Comparison of ENCODE assay signal across 8 cellular contexts in the genomic region with DNA sequence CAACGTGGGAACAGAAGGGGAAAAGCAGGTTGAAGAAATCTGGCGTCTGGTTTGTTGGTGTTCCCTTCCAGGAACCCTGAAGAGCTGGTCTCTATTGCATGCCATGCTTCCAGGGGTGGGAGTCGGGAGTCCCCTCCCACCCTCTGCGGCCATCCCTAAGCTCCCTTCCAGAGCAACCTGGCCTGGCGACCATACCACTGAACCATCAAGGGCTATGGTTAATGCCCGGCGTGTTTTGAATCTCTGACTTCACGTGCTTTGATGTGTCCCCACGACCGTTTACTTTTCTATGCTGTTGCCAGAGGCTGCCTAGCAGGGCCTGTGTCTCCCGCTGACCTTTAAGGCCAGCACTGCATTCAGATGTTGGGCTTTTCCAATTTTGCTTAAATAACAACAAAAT. TPM values are rescaled to one million over a fixed set of nuclear protein-coding genes. Genes with fewer than 3 reads are reported as not detected.
DNase-seq lines count a peak whose midpoint lies in the region; ATAC-seq, FAIRE-seq and TF ChIP-seq lines count a peak whose summit lies in the region.

No MANE protein-coding gene starts in this region.

- H2AFZ ChIP-seq in keratinocyte (ENCODE audit: control insufficient read depth, low read length), result no peak overlapping the region

- POLR2A ChIA-PET in activated CD8-positive, alpha-beta T cell treated with anti-CD3 and anti-CD28 coated beads, Interleukin-2, amount 10 ng/mL, durations not matched to agents 7 days and 5 days (lab: Charles Lee), result interaction anchor here (0.6 to 3.5 kb wide), 12 partner anchors 12 to 189 kb away, joined by 3 to 75 read pairs (median 6); no protein-coding TSS in a partner anchor

- CTCF ChIA-PET in activated CD8-positive, alpha-beta T cell treated with anti-CD3 and anti-CD28 coated beads, Interleukin-2, amount 10 ng/mL, durations not matched to agents 7 days and 5 days (lab: Charles Lee), result interaction anchor here (0.8 to 3.8 kb wide), 13 partner anchors 12 to 324 kb away, joined by 3 to 30 read pairs (median 5); no protein-coding TSS in a partner anchor

- peak overlapping the region; percentile 72 for H3K4me2 ChIP-seq in keratinocyte (ENCODE audit: control insufficient read depth, extremely low read depth, insufficient read depth, low read depth, low read length)

- H3K36me3 ChIP-seq in keratinocyte (ENCODE audit: control insufficient read depth in 2 of 2, extremely low read depth in 1 of 2, insufficient read depth in 2 of 2, low read length in 2 of 2), result peaks cover 0 to 4% of the 10 kb centered on the region in 2 experiments

- DNase-seq in NCI-H82 (lab: John Stamatoyannopoulos, UW), result peak; percentile 9
- no peak for DNase-seq in NCI-H82 treated with DMSO at 0.1 percent for 48 hours (lab: John Stamatoyannopoulos, UW; ENCODE audit: unreplicated experiment)
- DNase-seq in activated CD8-positive, alpha-beta T cell treated with anti-CD3 and anti-CD28 coated beads, Interleukin-2, amount 10 ng/mL, durations not matched to agents 7 days and 5 days, result no peak
- no peak for DNase-seq in keratinocyte (ENCODE audit: low read depth, low spot score)
- no peak for DNase-seq in stimulated activated naive B cell treated with anti-CD40 and anti-IgM and Interleukin-4, amounts not matched to agents 10 μg/mL and 1 μg/mL and 100 μg/mL, for 72 hours
- DNase-seq in NCI-H446 treated with DMSO at 0.1 percent for 48 hours (lab: John Stamatoyannopoulos, UW), result no peak
- no peak for DNase-seq in COR-L47 (lab: John Stamatoyannopoulos, UW)

- no peak for TF ChIP-seq CTCF in keratinocyte (optimal IDR thresholded peaks at IDR 0.05 in 1 of 3, IDR thresholded peaks at IDR 0.05 in 1 of 3, conservative IDR thresholded peaks at IDR 0.05 in 1 of 3; ENCODE audit: extremely low read depth in 1 of 3, insufficient read depth in 2 of 3, low read length in 3 of 3)

- no peak for FAIRE-seq in keratinocyte (lab: Jason Lieb, UNC)

- H3K27me3 ChIP-seq in keratinocyte (ENCODE audit: control insufficient read depth, extremely low read depth, insufficient read depth, low read length), result no peaks in the 10 kb centered on the region

- peaks cover 27% of the 10 kb centered on the region for H3K4me1 Mint-ChIP-seq in activated CD8-positive, alpha-beta T cell treated with anti-CD3 and anti-CD28 coated beads, Interleukin-2, amount 10 ng/mL, durations not matched to agents 7 days and 5 days (ENCODE audit: low read depth)
- peaks cover 21 to 34% of the 10 kb centered on the region in 2 donors for H3K4me1 Mint-ChIP-seq in stimulated activated naive B cell treated with anti-CD40 and anti-IgM and Interleukin-4, amounts not matched to agents 10 μg/mL and 1 μg/mL and 100 μg/mL, for 72 hours

- H4K20me1 ChIP-seq in keratinocyte (ENCODE audit: control insufficient read depth, extremely low read depth, insufficient read depth, low read length), result peaks cover 3% of the 10 kb centered on the region

- H3K4me3 ChIP-seq in keratinocyte (ENCODE audit: control insufficient read depth in 2 of 3, extremely low read depth in 1 of 3, insufficient read depth in 2 of 3, low read depth in 1 of 3, low read length in 3 of 3), result peak overlapping the region in 1 of 3 experiments; percentile 74

- H3K4me3 Mint-ChIP-seq in activated CD8-positive, alpha-beta T cell treated with anti-CD3 and anti-CD28 coated beads, Interleukin-2, amount 10 ng/mL, durations not matched to agents 7 days and 5 days, result peak overlapping the region; percentile 90
- peak overlapping the region; percentile 64 to 97 for H3K4me3 Mint-ChIP-seq in stimulated activated naive B cell treated with anti-CD40 and anti-IgM and Interleukin-4, amounts not matched to agents 10 μg/mL and 1 μg/mL and 100 μg/mL, for 72 hours

- H3K27ac Mint-ChIP-seq in activated CD8-positive, alpha-beta T cell treated with anti-CD3 and anti-CD28 coated beads, Interleukin-2, amount 10 ng/mL, durations not matched to agents 7 days and 5 days, result peak overlapping the region; percentile 98
- H3K27ac Mint-ChIP-seq in stimulated activated naive B cell treated with anti-CD40 and anti-IgM and Interleukin-4, amounts not matched to agents 10 μg/mL and 1 μg/mL and 100 μg/mL, for 72 hours, result peak overlapping the region; percentile 65

- dilution Hi-C loops in keratinocyte (cut with MboI; ENCODE audit: extremely low pct_ligation_motif_present, low sequenced_read_pairs), result no loop called here

- peaks cover 5% of the 10 kb centered on the region for H3K27me3 Mint-ChIP-seq in activated CD8-positive, alpha-beta T cell treated with anti-CD3 and anti-CD28 coated beads, Interleukin-2, amount 10 ng/mL, durations not matched to agents 7 days and 5 days (ENCODE audit: low read depth)
- H3K27me3 Mint-ChIP-seq in stimulated activated naive B cell treated with anti-CD40 and anti-IgM and Interleukin-4, amounts not matched to agents 10 μg/mL and 1 μg/mL and 100 μg/mL, for 72 hours, result peaks cover 0 to 4% of the 10 kb centered on the region in 2 donors

- peaks cover 26% of the 10 kb centered on the region for H3K4me1 ChIP-seq in keratinocyte (ENCODE audit: control insufficient read depth, extremely low read depth, insufficient read depth, low read length)

- H3K27ac ChIP-seq in keratinocyte (ENCODE audit: control insufficient read depth, insufficient read depth, low read length), result no peak overlapping the region

- no peak for ATAC-seq in activated CD8-positive, alpha-beta T cell treated with anti-CD3 and anti-CD28 coated beads, Interleukin-2, amount 10 ng/mL, durations not matched to agents 7 days and 5 days
- no peak for ATAC-seq in stimulated activated naive B cell treated with anti-CD40 and anti-IgM and Interleukin-4, amounts not matched to agents 10 μg/mL and 1 μg/mL and 100 μg/mL, for 72 hours (replicated peaks)
- ATAC-seq in HG02642 (IDR thresholded peaks at IDR 0.05; ENCODE audit: poor library complexity, unreplicated experiment), result no peak

- no peaks in the 10 kb centered on the region for H3K9me3 Mint-ChIP-seq in activated CD8-positive, alpha-beta T cell treated with anti-CD3 and anti-CD28 coated beads, Interleukin-2, amount 10 ng/mL, durations not matched to agents 7 days and 5 days (ENCODE audit: insufficient read depth)
- no peaks in the 10 kb centered on the region for H3K9me3 Mint-ChIP-seq in stimulated activated naive B cell treated with anti-CD40 and anti-IgM and Interleukin-4, amounts not matched to agents 10 μg/mL and 1 μg/mL and 100 μg/mL, for 72 hours

- peaks cover 3% of the 10 kb centered on the region for H3K9me1 ChIP-seq in keratinocyte (ENCODE audit: control insufficient read depth, extremely low read depth, insufficient read depth, low read length)

- no peaks in the 10 kb centered on the region for H3K9me3 ChIP-seq in keratinocyte (ENCODE audit: control insufficient read depth, low read depth, low read length)

- H3K9ac ChIP-seq in keratinocyte (ENCODE audit: control insufficient read depth, extremely low read depth, insufficient read depth, low read length), result no peak overlapping the region

- peaks cover 26% of the 10 kb centered on the region for H3K36me3 Mint-ChIP-seq in activated CD8-positive, alpha-beta T cell treated with anti-CD3 and anti-CD28 coated beads, Interleukin-2, amount 10 ng/mL, durations not matched to agents 7 days and 5 days (ENCODE audit: low read depth)
- H3K36me3 Mint-ChIP-seq in stimulated activated naive B cell treated with anti-CD40 and anti-IgM and Interleukin-4, amounts not matched to agents 10 μg/mL and 1 μg/mL and 100 μg/mL, for 72 hours, result peaks cover 11 to 13% of the 10 kb centered on the region in 2 donors

- peaks cover 38% of the 10 kb centered on the region for H3K79me2 ChIP-seq in keratinocyte (ENCODE audit: control insufficient read depth, insufficient read depth, low read length)

RNA-seq across cellular contexts. Expression of gene SNRK, which starts 0.7 kb away (rescaled TPM):
- total RNA-seq in activated CD8-positive, alpha-beta T cell treated with anti-CD3 and anti-CD28 coated beads, Interleukin-2, amount 10 ng/mL, durations not matched to agents 7 days and 5 days, result 10 to 100 TPM; 55.5 to 55.7 TPM
- polyA plus RNA-seq in keratinocyte, result 9.4 to 15.7 TPM (median 11.5 TPM) in 3 replicates
- 9.4 TPM for polyA plus RNA-seq in keratinocyte (2011; ENCODE audit: low read depth)
- polyA plus RNA-seq in keratinocyte (2011; cell fraction: cytosol; rRNA removed), result 6.0 and 8.6 TPM in 2 replicates
- polyA plus RNA-seq in keratinocyte (2011; cell fraction: nucleus; rRNA removed), result 15.5 and 16.8 TPM in 2 replicates
- polyA plus RNA-seq in keratinocyte (2012; ENCODE audit: low replicate concordance), result 10.1 and 13.6 TPM in 2 replicates
- 34.0 to 53.3 TPM (median 37.1 TPM) in 3 replicates for polyA minus RNA-seq in keratinocyte
- polyA minus RNA-seq in keratinocyte (2011; cell fraction: cytosol; rRNA and poly(A)+ RNA removed), result 23.0 TPM
- 18.5 and 37.1 TPM in 2 replicates for polyA minus RNA-seq in keratinocyte (2011; cell fraction: nucleus; rRNA and poly(A)+ RNA removed)
